In the genomic region with DNA sequence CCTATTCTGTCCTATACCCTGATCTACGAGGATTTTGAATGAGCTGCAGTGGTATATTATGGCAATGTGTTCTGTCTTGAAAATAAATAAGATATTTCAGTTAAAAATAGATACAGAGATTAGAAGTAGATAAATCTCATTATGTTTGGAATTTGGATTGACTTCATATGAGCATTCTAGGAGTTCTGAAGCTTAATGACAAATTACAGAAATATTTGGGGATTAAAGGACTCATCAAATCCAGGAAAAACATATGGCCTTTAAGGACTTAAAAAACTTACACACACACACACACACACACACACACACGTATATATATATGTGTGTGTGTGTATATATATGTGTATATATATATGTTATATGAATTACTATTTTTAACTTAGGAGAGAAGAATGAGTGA, we compare ENCODE assay signal across 16 cellular contexts.
DNase-seq lines count a peak whose midpoint lies in the region; ATAC-seq, FAIRE-seq and TF ChIP-seq lines count a peak whose summit lies in the region.
"Had no signal": no experiment of that assay in that cellular context is flagged by ENCODE, and none has a peak within 500 bp of the region (broad histone marks: within the 10 kb centered on the region; RNA-seq: fewer than 3 reads in every experiment).

No MANE protein-coding gene starts in this region.

- TF ChIP-seq CTCF in fibroblast of the aortic adventitia (IDR thresholded peaks at IDR 0.05; ENCODE audit: insufficient read depth, low read length) = no peak
- no peak for TF ChIP-seq CTCF in D721Med (IDR thresholded peaks at IDR 0.05; ENCODE audit: insufficient read depth, missing control alignments)
- no peak for TF ChIP-seq CTCF in CD14-positive monocyte (IDR thresholded peaks at IDR 0.05)

- peaks cover 1% of the 10 kb centered on the region for H3K4me1 Mint-ChIP-seq in CD14-positive monocyte

- DNase-seq in EL (peak; percentile 32), amniotic stem cell (lab: John Stamatoyannopoulos, UW) (peak; percentile 2), fibroblast of the aortic adventitia (ENCODE audit: low read depth) (peak; percentile 30), D721Med (ENCODE audit: insufficient read length, low spot score) (no peak), CD14-positive monocyte (ENCODE audit: low spot score) (no peak)
- no peak for DNase-seq in NK-92 treated with Interleukin-12 subunit alpha and Interleukin-12 subunit beta, amount 100 ng/mL, for 24 hours (lab: John Stamatoyannopoulos, UW)
- DNase-seq: Calu3; CD4-positive, alpha-beta T cell; DMS79; GDM1; KG1 had no signal

- peaks cover 0 to 3% (median 2%) of the 10 kb centered on the region in 3 donors for H3K27me3 Mint-ChIP-seq in CD14-positive monocyte (ENCODE audit: low read depth in 3 of 3)
- H3K27me3 Mint-ChIP-seq: CD4-positive, alpha-beta T cell; IgD-negative memory B cell had no signal

- H3K27ac Mint-ChIP-seq in CD14-positive monocyte = no peak overlapping the region
- H3K27ac Mint-ChIP-seq: CD4-positive, alpha-beta T cell; IgD-negative memory B cell had no signal

- H3K4me3 ChIP-seq in fibroblast of the aortic adventitia (ENCODE audit: low read depth, low read length) = no peak overlapping the region
- H3K4me3 ChIP-seq: A549; BLaER1 treated with 17β-estradiol and CSF1 and Interleukin-3, amounts not matched to agents 10 nM and 100 nM had no signal

- FAIRE-seq in D721Med (lab: Jason Lieb, UNC) = no peak
- FAIRE-seq: A549, GM12892 had no signal

- H3K4me3 Mint-ChIP-seq in CD14-positive monocyte = no peak overlapping the region
- H3K4me3 Mint-ChIP-seq: CD4-positive, alpha-beta T cell; IgD-negative memory B cell had no signal

- ATAC-seq in HG02885 (IDR thresholded peaks at IDR 0.05; ENCODE audit: poor library complexity, unreplicated experiment) = no peak
- ATAC-seq: A549 had no signal

- H3K36me3 Mint-ChIP-seq in CD14-positive monocyte = no peaks in the 10 kb centered on the region
- H3K36me3 Mint-ChIP-seq: IgD-negative memory B cell had no signal

- intact Hi-C loops in CD14-positive monocyte (cut with micrococcal nuclease) = no loop called here

- peaks cover 2 to 8% (median 3%) of the 10 kb centered on the region in 7 donors for H3K9me3 Mint-ChIP-seq in CD14-positive monocyte

Comparison
In these comparisons a context has a peak if more than half of its experiments do, and no peak if none do; other contexts are left out.
1. DNase-seq: peak in EL (single experiment), amniotic stem cell (single experiment) and fibroblast of the aortic adventitia (single experiment); none in D721Med (single experiment), NK-92 treated with Interleukin-12 subunit alpha and Interleukin-12 subunit beta, amount 100 ng/mL, for 24 hours (single experiment) and CD14-positive monocyte (single experiment).